8 cellular contexts compared by ENCODE assay signal in the genomic region with DNA sequence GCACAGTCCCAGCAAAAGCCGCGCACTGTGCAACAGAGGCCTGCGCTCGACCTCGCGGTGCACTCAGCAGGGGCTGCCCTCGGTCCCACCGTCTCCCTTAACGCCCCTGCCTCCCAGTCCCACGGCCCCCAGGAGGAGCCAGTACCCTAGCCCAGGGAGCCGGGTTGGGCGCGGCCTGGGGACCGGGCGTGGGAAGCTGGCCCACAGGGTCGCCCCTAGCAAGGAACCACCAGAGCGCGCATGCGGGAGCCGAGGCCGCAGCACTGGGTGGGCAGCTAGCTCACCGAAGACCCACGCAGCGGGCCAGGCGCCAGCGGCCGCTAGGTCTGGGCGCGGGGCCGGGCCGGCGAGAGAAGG. TPM values are rescaled to one million over a fixed set of nuclear protein-coding genes. Genes with fewer than 3 reads are reported as not detected.
A peak's percentile ranks its signal among the peaks of the same experiment; 100 is the strongest.
DNase-seq lines count a peak whose midpoint lies in the region; ATAC-seq and TF ChIP-seq lines count a peak whose summit lies in the region.

No MANE protein-coding gene starts in this region.

- H3K9me3 Mint-ChIP-seq in neural progenitor cell, result no peaks in the 10 kb centered on the region

- H3F3A ChIP-seq in neural progenitor cell (ENCODE audit: low read depth), result peaks cover 3% of the 10 kb centered on the region

- H3K4me2 ChIP-seq in neural progenitor cell, result peak overlapping the region; percentile 91

- H2AFZ ChIP-seq in neural progenitor cell (replicated peaks), result peak overlapping the region; percentile 99

- peak overlapping the region; percentile 66 to 82 (median 72) for H3K27ac ChIP-seq in esophagus muscularis mucosa (replicated peaks in 1 of 4)
- no peak overlapping the region for H3K27ac ChIP-seq in neural progenitor cell

- no peaks in the 10 kb centered on the region; the same call in 1 of the 2 replicates for H3K27me3 ChIP-seq in GM06990 (replicated peaks; ENCODE audit: control insufficient read depth, insufficient read depth, low read length)
- no peaks in the 10 kb centered on the region for H3K27me3 ChIP-seq in esophagus muscularis mucosa
- peaks cover 20% of the 10 kb centered on the region for H3K27me3 ChIP-seq in neural progenitor cell

- H3K27me3 Mint-ChIP-seq in neural progenitor cell (ENCODE audit: insufficient read depth, low read depth), result peaks cover 2% of the 10 kb centered on the region

- H3K4me1 ChIP-seq in esophagus muscularis mucosa (peaks cover 5 to 23% (median 20%) of the 10 kb centered on the region in 4 donors), neural progenitor cell (no peaks in the 10 kb centered on the region)

- intact Hi-C loops in esophagus muscularis mucosa (cut with DNase I), result loop anchor here (5.0 kb wide), 3 partner anchors 59 to 406 kb away; a partner anchor contains a TSS

- peaks cover 3% of the 10 kb centered on the region for H3K4me1 Mint-ChIP-seq in neural progenitor cell

- peak; percentile 8 for ATAC-seq in HG03521 (IDR thresholded peaks at IDR 0.05; ENCODE audit: unreplicated experiment)
- ATAC-seq in GM18861 (IDR thresholded peaks at IDR 0.05; ENCODE audit: unreplicated experiment), result no peak
- no peak for ATAC-seq in GM19463 (IDR thresholded peaks at IDR 0.05; ENCODE audit: unreplicated experiment)

- no peaks in the 10 kb centered on the region for H3K36me3 Mint-ChIP-seq in neural progenitor cell

- no peaks in the 10 kb centered on the region for H3K79me2 ChIP-seq in neural progenitor cell (ENCODE audit: low read depth)

- TF ChIP-seq EP300 in esophagus muscularis mucosa (IDR thresholded peaks at IDR 0.05), result no peak

- no peak for TF ChIP-seq POLR2A in esophagus muscularis mucosa (IDR thresholded peaks at IDR 0.05; ENCODE audit: low read depth)

- no peaks in the 10 kb centered on the region for H4K20me1 ChIP-seq in neural progenitor cell (ENCODE audit: low read depth)

- no peaks in the 10 kb centered on the region for H3K36me3 ChIP-seq in GM06990 (ENCODE audit: control insufficient read depth, insufficient read depth, low read length)
- no peaks in the 10 kb centered on the region for H3K36me3 ChIP-seq in esophagus muscularis mucosa
- H3K36me3 ChIP-seq in neural progenitor cell, result no peaks in the 10 kb centered on the region

- WGBS in esophagus muscularis mucosa, result 80% methylated on average over 2 of the region's 32 CpGs

- DNase-seq in GM06990 (ENCODE audit: extremely low read depth, insufficient read length), result no peak
- DNase-seq in esophagus muscularis mucosa (ENCODE audit: extremely low spot score), result no peak
- DNase-seq in neural progenitor cell (ENCODE audit: low spot score), result no peak
- DNase-seq in DMS79 treated with DMSO at 0.1 percent for 48 hours (lab: John Stamatoyannopoulos, UW), result no peak
- DNase-seq in nucleus accumbens (lab: John Stamatoyannopoulos, UW), result no peak

- peak overlapping the region; percentile 59 for H3K4me3 ChIP-seq in GM06990 (replicated peaks; ENCODE audit: low read depth, low read length)
- H3K4me3 ChIP-seq in esophagus muscularis mucosa, result peak overlapping the region; percentile 67 to 84 (median 76)
- peak overlapping the region; percentile 58 for H3K4me3 ChIP-seq in neural progenitor cell

- H3K9ac ChIP-seq in neural progenitor cell, result no peak overlapping the region

- peak overlapping the region; percentile 69 for H3K4me3 Mint-ChIP-seq in neural progenitor cell

- H3K9me3 ChIP-seq in esophagus muscularis mucosa (peaks cover 0 to 9% (median 5%) of the 10 kb centered on the region in 4 donors), neural progenitor cell (ENCODE audit: low read depth) (no peaks in the 10 kb centered on the region)

- H3K27ac Mint-ChIP-seq in neural progenitor cell, result no peak overlapping the region

- no peak for TF ChIP-seq CTCF in GM06990 (IDR thresholded peaks at IDR 0.05; ENCODE audit: insufficient read depth, low read length, poor library complexity, severe bottlenecking)
- TF ChIP-seq CTCF in esophagus muscularis mucosa (IDR thresholded peaks at IDR 0.05), result no peak
- TF ChIP-seq CTCF in neural progenitor cell (IDR thresholded peaks at IDR 0.05), result no peak

RNA-seq across cellular contexts. Expression of a gene that starts 21.6 kb away (rescaled TPM):
- total RNA-seq in esophagus muscularis mucosa, result 1 to 10 TPM; 4.0 to 9.1 (median 5.6) TPM
- 46.8 and 63.8 TPM in 2 replicates for total RNA-seq in neural progenitor cell (ENCODE audit: low replicate concordance)
